18 cellular contexts compared by ENCODE assay signal in genomic region chr18:11566236-11566965, GRCh38. TPM values are rescaled to one million over a fixed set of nuclear protein-coding genes. Genes with fewer than 3 reads are reported as not detected.
DNase-seq lines count a peak whose midpoint lies in the region; ATAC-seq and TF ChIP-seq lines count a peak whose summit lies in the region.
"Had no signal": no experiment of that assay in that cellular context is flagged by ENCODE, and none has a peak within 500 bp of the region (broad histone marks: within the 10 kb centered on the region; RNA-seq: fewer than 3 reads in every experiment).

No MANE protein-coding gene starts in this region.

- DNase-seq in neural crest cell (ENCODE audit: low read depth, low spot score) (no peak), WTC11 (ENCODE audit: low spot score) (no peak), HK-2 (ENCODE audit: unreplicated experiment) (no peak)
- DNase-seq in stimulated activated effector memory CD8-positive, alpha-beta T cell treated with anti-CD3 and anti-CD28 coated beads, Interleukin-12 subunit alpha, Interleukin-12 subunit beta, amount 100 ng/mL, for 72 hours (ENCODE audit: low spot score in 2 of 2), result peak in 1 of 2 donors; percentile 30
- DNase-seq: CD4-positive, alpha-beta T cell; CD8-positive, alpha-beta memory T cell; DMS153; DND-41; H9 had no signal

- H3K9me3 ChIP-seq in BLaER1, result no peaks in the 10 kb centered on the region
- H3K9me3 ChIP-seq in BLaER1 treated with 17β-estradiol and CSF1 and Interleukin-3, amounts not matched to agents 10 nM and 100 nM (replicated peaks in 1 of 11), result no peaks in the 10 kb centered on the region; a peak in 1 of 22 replicates

- no peaks in the 10 kb centered on the region for H3K36me3 Mint-ChIP-seq in neural crest cell (ENCODE audit: low read depth)
- no peaks in the 10 kb centered on the region for H3K36me3 Mint-ChIP-seq in stimulated activated effector memory CD8-positive, alpha-beta T cell treated with anti-CD3 and anti-CD28 coated beads, Interleukin-12 subunit alpha, Interleukin-12 subunit beta, amount 100 ng/mL, for 72 hours
- H3K36me3 Mint-ChIP-seq in WTC11, result no peaks in the 10 kb centered on the region
- H3K36me3 Mint-ChIP-seq: CD14-positive monocyte; CD8-positive, alpha-beta memory T cell had no signal

- H3K36me3 ChIP-seq in BLaER1, result no peaks in the 10 kb centered on the region
- no peaks in the 10 kb centered on the region for H3K36me3 ChIP-seq in BLaER1 treated with 17β-estradiol and CSF1 and Interleukin-3, amounts not matched to agents 10 nM and 100 nM

- TF ChIP-seq CTCF in neural crest cell (conservative IDR thresholded peaks at IDR 0.05) (no peak), WTC11 (IDR thresholded peaks at IDR 0.05) (no peak)

- H3K9me3 Mint-ChIP-seq in neural crest cell, result peaks cover 3% of the 10 kb centered on the region
- H3K9me3 Mint-ChIP-seq in stimulated activated effector memory CD8-positive, alpha-beta T cell treated with anti-CD3 and anti-CD28 coated beads, Interleukin-12 subunit alpha, Interleukin-12 subunit beta, amount 100 ng/mL, for 72 hours, result no peaks in the 10 kb centered on the region
- H3K9me3 Mint-ChIP-seq in WTC11, result no peaks in the 10 kb centered on the region
- H3K9me3 Mint-ChIP-seq: CD4-positive, alpha-beta T cell; GM23338; H9 had no signal

- POLR2A ChIA-PET in WTC11 (lab: Charles Lee), result no interaction called here

- peak overlapping the region; percentile 32; the same call in 1 of the 2 replicates for H3K9ac ChIP-seq in BLaER1
- H3K9ac ChIP-seq in BLaER1 treated with 17β-estradiol and CSF1 and Interleukin-3, amounts not matched to agents 10 nM and 100 nM, result peak overlapping the region in 5 of 11 experiments; percentile 25 to 58 (median 45); a peak in 8 of 22 replicates

- CTCF ChIA-PET in WTC11 (lab: Charles Lee), result no interaction called here

- H3K4me2 ChIP-seq in BLaER1, result peak overlapping the region; percentile 87
- H3K4me2 ChIP-seq in BLaER1 treated with 17β-estradiol and CSF1 and Interleukin-3, amounts not matched to agents 10 nM and 100 nM, result peak overlapping the region; percentile 55 to 90 (median 84)
- H3K4me2 ChIP-seq: GM23338 had no signal

- no peaks in the 10 kb centered on the region for H3K27me3 Mint-ChIP-seq in neural crest cell (ENCODE audit: low read depth)
- peaks cover 2% of the 10 kb centered on the region; the same call in 1 of the 2 replicates for H3K27me3 Mint-ChIP-seq in WTC11 (ENCODE audit: low read depth)

- peaks cover 26% of the 10 kb centered on the region for H3K4me1 Mint-ChIP-seq in neural crest cell
- H3K4me1 Mint-ChIP-seq in stimulated activated effector memory CD8-positive, alpha-beta T cell treated with anti-CD3 and anti-CD28 coated beads, Interleukin-12 subunit alpha, Interleukin-12 subunit beta, amount 100 ng/mL, for 72 hours, result no peaks in the 10 kb centered on the region
- peaks cover 5% of the 10 kb centered on the region for H3K4me1 Mint-ChIP-seq in WTC11
- H3K4me1 Mint-ChIP-seq: CD14-positive monocyte; CD8-positive, alpha-beta memory T cell; GM23338 had no signal

- H3K4me3 Mint-ChIP-seq in neural crest cell (no peak overlapping the region), WTC11 (no peak overlapping the region)
- no peak overlapping the region for H3K4me3 Mint-ChIP-seq in stimulated activated effector memory CD8-positive, alpha-beta T cell treated with anti-CD3 and anti-CD28 coated beads, Interleukin-12 subunit alpha, Interleukin-12 subunit beta, amount 100 ng/mL, for 72 hours
- H3K4me3 Mint-ChIP-seq: CD14-positive monocyte; CD4-positive, alpha-beta T cell; CD8-positive, alpha-beta memory T cell; GM23338; H9 had no signal

- H3K4me3 ChIP-seq in BLaER1, result peak overlapping the region; percentile 39
- peak overlapping the region in 4 of 10 experiments; percentile 2 to 21 (median 17); a peak in 3 of 20 replicates for H3K4me3 ChIP-seq in BLaER1 treated with 17β-estradiol and CSF1 and Interleukin-3, amounts not matched to agents 10 nM and 100 nM
- H3K4me3 ChIP-seq: GM23338 had no signal

- H3K27ac Mint-ChIP-seq in neural crest cell (ENCODE audit: unreplicated experiment), result peak overlapping the region; percentile 52
- no peak overlapping the region for H3K27ac Mint-ChIP-seq in stimulated activated effector memory CD8-positive, alpha-beta T cell treated with anti-CD3 and anti-CD28 coated beads, Interleukin-12 subunit alpha, Interleukin-12 subunit beta, amount 100 ng/mL, for 72 hours
- no peak overlapping the region for H3K27ac Mint-ChIP-seq in WTC11
- H3K27ac Mint-ChIP-seq: CD14-positive monocyte; CD4-positive, alpha-beta T cell; CD8-positive, alpha-beta memory T cell; GM23338 had no signal

- no peaks in the 10 kb centered on the region; the same call in 1 of the 2 replicates for H4K20me1 ChIP-seq in BLaER1
- peaks cover 0 to 21% (median 0%) of the 10 kb centered on the region in 11 experiments; a peak in 6 of 22 replicates for H4K20me1 ChIP-seq in BLaER1 treated with 17β-estradiol and CSF1 and Interleukin-3, amounts not matched to agents 10 nM and 100 nM

- H3K27me3 ChIP-seq in BLaER1, result no peaks in the 10 kb centered on the region
- H3K27me3 ChIP-seq in BLaER1 treated with 17β-estradiol and CSF1 and Interleukin-3, amounts not matched to agents 10 nM and 100 nM, result peaks cover 0 to 24% (median 0%) of the 10 kb centered on the region in 11 experiments; a peak in 6 of 22 replicates

- peak; percentile 26 for ATAC-seq in stimulated activated effector memory CD8-positive, alpha-beta T cell treated with anti-CD3 and anti-CD28 coated beads, Interleukin-12 subunit alpha, Interleukin-12 subunit beta, amount 100 ng/mL, for 72 hours
- ATAC-seq in WTC11 (no peak), GM19023 (IDR thresholded peaks at IDR 0.05; ENCODE audit: unreplicated experiment) (no peak)
- ATAC-seq: GM23338, HCT116 had no signal

- H3K4me1 ChIP-seq in BLaER1, result peaks cover 61% of the 10 kb centered on the region
- H3K4me1 ChIP-seq in BLaER1 treated with 17β-estradiol and CSF1 and Interleukin-3, amounts not matched to agents 10 nM and 100 nM, result peaks cover 16 to 63% (median 57%) of the 10 kb centered on the region in 10 experiments

- peak overlapping the region; percentile 61 for H3K27ac ChIP-seq in BLaER1
- H3K27ac ChIP-seq in BLaER1 treated with 17β-estradiol and CSF1 and Interleukin-3, amounts not matched to agents 10 nM and 100 nM, result peak overlapping the region in 8 of 11 experiments; percentile 29 to 69 (median 58); a peak in 15 of 22 replicates

TF ChIP-seq in WTC11, 78 proteins besides CTCF, POLR2A, EP300 and RAD21 (continues in another document):
- no peak for TF ChIP-seq ZNF425 (CRISPR knock-in tag; conservative IDR thresholded peaks at IDR 0.05)
- no peak for TF ChIP-seq ZNF512 (CRISPR knock-in tag; IDR thresholded peaks at IDR 0.05; ENCODE audit: borderline replicate concordance)
- no peak for TF ChIP-seq STAT6 (CRISPR knock-in tag; conservative IDR thresholded peaks at IDR 0.05; ENCODE audit: low read depth)

RNA-seq across cellular contexts. Expression of gene SLC35G4, which starts 43.0 kb away (rescaled TPM):
- total RNA-seq in neural crest cell, result not detected in 2 replicates
- not detected in 3 replicates for total RNA-seq in WTC11 (2021)
- total RNA-seq: A172; A673; CD4-positive, alpha-beta T cell; CD8-positive, alpha-beta memory T cell; GM23338; H4; H9 had no signal
